Comparison of ENCODE assay signal across 8 cellular contexts in the genomic region with DNA sequence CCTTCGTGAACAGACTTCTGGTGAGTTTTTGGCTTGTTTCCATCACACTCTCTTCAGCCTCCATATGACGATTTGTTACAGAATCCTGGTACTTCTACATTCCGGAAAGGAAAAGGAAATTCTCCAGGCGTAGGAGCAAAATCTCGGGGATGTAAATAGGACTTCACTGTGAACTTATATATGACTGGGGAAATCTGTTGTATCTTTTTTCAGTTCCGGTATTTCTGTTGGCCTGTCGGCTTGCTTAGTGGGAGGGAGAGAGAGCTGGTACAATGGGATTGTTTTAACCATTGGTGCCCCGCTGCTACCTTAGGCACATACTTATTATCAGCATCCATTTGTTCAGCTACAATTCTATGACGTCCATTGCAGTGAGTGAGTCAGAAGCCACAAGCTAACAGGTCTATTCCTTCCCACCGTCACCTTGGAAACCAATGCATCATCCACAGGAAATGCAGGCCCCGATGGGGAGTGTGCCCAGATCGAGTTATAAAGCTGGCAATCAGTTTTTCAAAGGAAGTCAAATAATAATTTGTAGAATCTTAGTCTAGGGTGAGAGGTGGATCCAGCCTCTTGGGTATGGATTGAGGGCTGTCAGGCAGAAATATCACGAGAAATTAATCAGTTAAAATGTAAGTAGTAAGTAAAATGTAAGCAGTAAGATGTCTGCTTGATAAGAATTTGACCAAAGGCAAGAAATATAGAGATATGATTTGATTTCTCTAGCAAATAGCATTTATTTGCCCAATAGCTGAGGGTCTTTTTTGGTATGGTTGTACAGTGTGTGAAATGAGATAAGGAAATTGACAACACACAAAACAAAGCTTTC.
DNase-seq lines count a peak whose midpoint lies in the region; ATAC-seq and TF ChIP-seq lines count a peak whose summit lies in the region.

No MANE protein-coding gene starts in this region.

- intact Hi-C loops in left cardiac atrium (cut with DNase I), result no loop called here
- intact Hi-C loops in cardiac septum (cut with DNase I), result no loop called here

- H3K27ac Mint-ChIP-seq in naive thymus-derived CD8-positive, alpha-beta T cell, result peak overlapping the region; percentile 72 to 96 (median 90)
- H3K27ac Mint-ChIP-seq in stimulated activated naive CD8-positive, alpha-beta T cell treated with anti-CD3 and anti-CD28 coated beads, Interleukin-15, Interleukin-2, amounts not matched to agents 100 ng/mL and 50 ng/mL, for 24 hours, result peak overlapping the region; percentile 96

- no peaks in the 10 kb centered on the region for H3K36me3 Mint-ChIP-seq in naive thymus-derived CD8-positive, alpha-beta T cell
- no peaks in the 10 kb centered on the region for H3K36me3 Mint-ChIP-seq in stimulated activated naive CD8-positive, alpha-beta T cell treated with anti-CD3 and anti-CD28 coated beads, Interleukin-15, Interleukin-2, amounts not matched to agents 100 ng/mL and 50 ng/mL, for 24 hours (ENCODE audit: low read depth)

- no peak for TF ChIP-seq CTCF in coronary artery (IDR thresholded peaks at IDR 0.05)

- no peaks in the 10 kb centered on the region for H3K9me3 Mint-ChIP-seq in naive thymus-derived CD8-positive, alpha-beta T cell
- H3K9me3 Mint-ChIP-seq in stimulated activated naive CD8-positive, alpha-beta T cell treated with anti-CD3 and anti-CD28 coated beads, Interleukin-15, Interleukin-2, amounts not matched to agents 100 ng/mL and 50 ng/mL, for 24 hours, result no peaks in the 10 kb centered on the region

- no peaks in the 10 kb centered on the region for H3K27me3 Mint-ChIP-seq in naive thymus-derived CD8-positive, alpha-beta T cell
- no peaks in the 10 kb centered on the region for H3K27me3 Mint-ChIP-seq in stimulated activated naive CD8-positive, alpha-beta T cell treated with anti-CD3 and anti-CD28 coated beads, Interleukin-15, Interleukin-2, amounts not matched to agents 100 ng/mL and 50 ng/mL, for 24 hours

- peaks cover 18 to 63% (median 37%) of the 10 kb centered on the region in 4 donors for H3K4me1 Mint-ChIP-seq in naive thymus-derived CD8-positive, alpha-beta T cell
- H3K4me1 Mint-ChIP-seq in stimulated activated naive CD8-positive, alpha-beta T cell treated with anti-CD3 and anti-CD28 coated beads, Interleukin-15, Interleukin-2, amounts not matched to agents 100 ng/mL and 50 ng/mL, for 24 hours (ENCODE audit: low read depth), result peaks cover 71% of the 10 kb centered on the region

- H3K27ac ChIP-seq in coronary artery, result peak overlapping the region in 1 of 2 donors; percentile 52

- POLR2A ChIA-PET in naive thymus-derived CD8-positive, alpha-beta T cell (lab: Charles Lee), result interaction anchor here (1.4 to 1.5 kb wide), 2 partner anchors 8 to 130 kb away, joined by 3 to 7 read pairs; no protein-coding TSS in a partner anchor

- H3K4me3 Mint-ChIP-seq in naive thymus-derived CD8-positive, alpha-beta T cell, result peak overlapping the region in 9 of 10 donors; percentile 3 to 76 (median 34)
- peak overlapping the region; percentile 60 for H3K4me3 Mint-ChIP-seq in stimulated activated naive CD8-positive, alpha-beta T cell treated with anti-CD3 and anti-CD28 coated beads, Interleukin-15, Interleukin-2, amounts not matched to agents 100 ng/mL and 50 ng/mL, for 24 hours

- DNase-seq in left cardiac atrium (peak; percentile 58), cardiac septum (ENCODE audit: low spot score) (no peak), coronary artery (ENCODE audit: low spot score) (no peak), RPMI8226 (no peak), ecto neural progenitor cell (ENCODE audit: low spot score) (no peak)
- DNase-seq in activated CD4-positive, alpha-beta T cell treated with anti-CD3 and anti-CD28 coated beads, Interleukin-2, amount 50 U/mL, for 1 hour, result peak; percentile 64
- DNase-seq in naive thymus-derived CD8-positive, alpha-beta T cell, result peak in 9 of 10 donors; percentile 43 to 87 (median 64)

- ATAC-seq in left cardiac atrium, result peak; percentile 63 to 75
- peak; percentile 65 to 69 for ATAC-seq in naive thymus-derived CD8-positive, alpha-beta T cell

- peak overlapping the region; percentile 48 for H3K4me3 ChIP-seq in coronary artery

Comparison
In these comparisons a context has a peak if more than half of its experiments do, and no peak if none do; other contexts are left out.
1. DNase-seq: peak in left cardiac atrium (single experiment), activated CD4-positive, alpha-beta T cell treated with anti-CD3 and anti-CD28 coated beads, Interleukin-2, amount 50 U/mL, for 1 hour (single experiment) and naive thymus-derived CD8-positive, alpha-beta T cell (9 of 10); none in cardiac septum (single experiment), coronary artery (single experiment), RPMI8226 (single experiment) and ecto neural progenitor cell (single experiment).